16 cellular contexts compared by ENCODE assay signal in genomic region chr12:115791331-115791730, GRCh38.
DNase-seq lines count a peak whose midpoint lies in the region; ATAC-seq and TF ChIP-seq lines count a peak whose summit lies in the region.
"Had no signal": no experiment of that assay in that cellular context is flagged by ENCODE, and none has a peak within 500 bp of the region (broad histone marks: within the 10 kb centered on the region; RNA-seq: fewer than 3 reads in every experiment).

No MANE protein-coding gene starts in this region.

- H3K4me1 ChIP-seq in heart right ventricle (peaks cover 0 to 12% (median 0%) of the 10 kb centered on the region in 9 donors), right atrium auricular region (peaks cover 0 to 11% of the 10 kb centered on the region in 2 donors), testis (peaks cover 5% of the 10 kb centered on the region)
- H3K4me1 ChIP-seq: BLaER1 treated with 17β-estradiol and CSF1 and Interleukin-3, amounts not matched to agents 10 nM and 100 nM had no signal

- peaks cover 16% of the 10 kb centered on the region for H3K27me3 Mint-ChIP-seq in activated CD8-positive, alpha-beta T cell treated with anti-CD3 and anti-CD28 coated beads for 36 hours

- no peak for TF ChIP-seq POLR2A in testis (IDR thresholded peaks at IDR 0.05)

- TF ChIP-seq CTCF in heart right ventricle (IDR thresholded peaks at IDR 0.05): peak in 2 of 9 donors; percentile 4 to 12
- TF ChIP-seq CTCF in right atrium auricular region (IDR thresholded peaks at IDR 0.05): no peak
- TF ChIP-seq CTCF in testis (IDR thresholded peaks at IDR 0.05): no peak
- TF ChIP-seq CTCF in activated CD8-positive, alpha-beta T cell treated with anti-CD3 and anti-CD28 coated beads for 36 hours (IDR thresholded peaks at IDR 0.05): no peak

- CTCF ChIA-PET in activated CD8-positive, alpha-beta T cell treated with anti-CD3 and anti-CD28 coated beads for 36 hours (lab: Charles Lee): interaction anchor here (1.0 kb wide), 1 partner anchor 10 kb away, joined by 3 read pairs; no protein-coding TSS in a partner anchor

- no peaks in the 10 kb centered on the region for H3K9me3 ChIP-seq in heart right ventricle
- no peaks in the 10 kb centered on the region for H3K9me3 ChIP-seq in right atrium auricular region
- H3K9me3 ChIP-seq in testis: no peaks in the 10 kb centered on the region
- H3K9me3 ChIP-seq: BLaER1 treated with 17β-estradiol and CSF1 and Interleukin-3, amounts not matched to agents 10 nM and 100 nM had no signal

- no peak overlapping the region for H3K27ac Mint-ChIP-seq in activated CD8-positive, alpha-beta T cell treated with anti-CD3 and anti-CD28 coated beads for 36 hours
- H3K27ac Mint-ChIP-seq: B cell; CD8-positive, alpha-beta T cell; H9 had no signal

- H3K4me1 Mint-ChIP-seq in activated CD8-positive, alpha-beta T cell treated with anti-CD3 and anti-CD28 coated beads for 36 hours (ENCODE audit: low read depth): no peaks in the 10 kb centered on the region
- H3K4me1 Mint-ChIP-seq: B cell, H9 had no signal

- no peak overlapping the region for H3K4me3 Mint-ChIP-seq in activated CD8-positive, alpha-beta T cell treated with anti-CD3 and anti-CD28 coated beads for 36 hours
- H3K4me3 Mint-ChIP-seq: B cell; CD8-positive, alpha-beta T cell; H9 had no signal

- intact Hi-C loops in Right ventricle myocardium inferior (cut with DNase I) (loop anchor here (5.0 kb wide), 1 partner anchor 81 kb away; no protein-coding TSS in a partner anchor), heart right ventricle (cut with DNase I) (loop anchor here in 1 of 10 donors (10.0 kb wide), 1 partner anchor 123 kb away; no protein-coding TSS in a partner anchor), testis (cut with DNase I; ENCODE audit: low total_unique reads) (no loop called here), left colon (cut with DNase I, micrococcal nuclease) (no loop called here)
- intact Hi-C loops in activated CD8-positive, alpha-beta T cell treated with anti-CD3 and anti-CD28 coated beads for 36 hours (cut with micrococcal nuclease): no loop called here

- WGBS in heart right ventricle, 2 donors: 24 to 40% methylated on average over 4 of the region's 4 CpGs
- 57 to 60% methylated on average over 2 to 4 of the region's 4 CpGs for WGBS in testis, 2 donors

- H3K36me3 ChIP-seq in heart right ventricle (no peaks in the 10 kb centered on the region), right atrium auricular region (no peaks in the 10 kb centered on the region), testis (ENCODE audit: low read depth, missing control alignments) (no peaks in the 10 kb centered on the region)
- H3K36me3 ChIP-seq: BLaER1 treated with 17β-estradiol and CSF1 and Interleukin-3, amounts not matched to agents 10 nM and 100 nM had no signal

- H3K27me3 ChIP-seq in heart right ventricle (peaks cover 0 to 6% (median 0%) of the 10 kb centered on the region in 7 donors), right atrium auricular region (no peaks in the 10 kb centered on the region), testis (no peaks in the 10 kb centered on the region)
- H3K27me3 ChIP-seq: BLaER1 treated with 17β-estradiol and CSF1 and Interleukin-3, amounts not matched to agents 10 nM and 100 nM had no signal

- peak; percentile 95 for ATAC-seq in Right ventricle myocardium inferior
- ATAC-seq in heart right ventricle: peak; percentile 85 to 99 (median 95)
- no peak for ATAC-seq in activated CD8-positive, alpha-beta T cell treated with anti-CD3 and anti-CD28 coated beads for 36 hours
- no peak for ATAC-seq in left colon
- ATAC-seq: CD8-positive, alpha-beta T cell; GM12878 had no signal

- peaks cover 5% of the 10 kb centered on the region for H3K9me3 Mint-ChIP-seq in activated CD8-positive, alpha-beta T cell treated with anti-CD3 and anti-CD28 coated beads for 36 hours
- H3K9me3 Mint-ChIP-seq: CD8-positive, alpha-beta T cell; H9 had no signal

- no peaks in the 10 kb centered on the region for H3K36me3 Mint-ChIP-seq in activated CD8-positive, alpha-beta T cell treated with anti-CD3 and anti-CD28 coated beads for 36 hours (ENCODE audit: low read depth)
- H3K36me3 Mint-ChIP-seq: CD8-positive, alpha-beta T cell had no signal

- DNase-seq in Right ventricle myocardium inferior (ENCODE audit: missing footprints) (peak; percentile 64), heart right ventricle (peak; percentile 52 to 57), right atrium auricular region (ENCODE audit: low spot score) (peak; percentile 68), testis (peak; percentile 83), left colon (no peak), cortex of kidney (lab: John Stamatoyannopoulos, UW) (no peak)
- no peak for DNase-seq in activated CD8-positive, alpha-beta T cell treated with anti-CD3 and anti-CD28 coated beads for 36 hours
- DNase-seq: Calu3; CD8-positive, alpha-beta T cell; DND-41; EL; H9 had no signal

- POLR2A ChIA-PET in activated CD8-positive, alpha-beta T cell treated with anti-CD3 and anti-CD28 coated beads for 36 hours (lab: Charles Lee): no interaction called here

- H3K4me3 ChIP-seq in heart right ventricle (no peak overlapping the region), right atrium auricular region (no peak overlapping the region), testis (no peak overlapping the region)
- H3K4me3 ChIP-seq: BLaER1 treated with 17β-estradiol and CSF1 and Interleukin-3, amounts not matched to agents 10 nM and 100 nM; GM12878 had no signal

- peak overlapping the region in 6 of 10 donors; percentile 26 to 50 (median 40) for H3K27ac ChIP-seq in heart right ventricle
- H3K27ac ChIP-seq in right atrium auricular region: peak overlapping the region; percentile 41 to 56
- no peak overlapping the region for H3K27ac ChIP-seq in testis
- H3K27ac ChIP-seq: BLaER1 treated with 17β-estradiol and CSF1 and Interleukin-3, amounts not matched to agents 10 nM and 100 nM; HL-60 had no signal

Comparison
In these comparisons a context has a peak if more than half of its experiments do, and no peak if none do; other contexts are left out.
1. ATAC-seq: peak in Right ventricle myocardium inferior (single experiment) and heart right ventricle (8 of 8); none in activated CD8-positive, alpha-beta T cell treated with anti-CD3 and anti-CD28 coated beads for 36 hours (single experiment) and left colon (single experiment).
2. DNase-seq: peak in Right ventricle myocardium inferior (single experiment), heart right ventricle (2 of 2), right atrium auricular region (single experiment) and testis (single experiment); none in activated CD8-positive, alpha-beta T cell treated with anti-CD3 and anti-CD28 coated beads for 36 hours (single experiment), left colon (0 of 2) and cortex of kidney (single experiment).
3. H3K27ac ChIP-seq: peak in heart right ventricle (6 of 10) and right atrium auricular region (2 of 2); none in testis (0 of 2).